In genomic region chr14:100203962-100204834, GRCh38 we compare ENCODE assay signal across 1 cellular context.
TF ChIP-seq lines count a peak whose summit lies in the region.

No MANE protein-coding gene starts in this region.

TF ChIP-seq in HepG2, 621 proteins besides CTCF, POLR2A, EP300 and RAD21 (continued from another document and continues in another):
- TF ChIP-seq, protein P1, sequence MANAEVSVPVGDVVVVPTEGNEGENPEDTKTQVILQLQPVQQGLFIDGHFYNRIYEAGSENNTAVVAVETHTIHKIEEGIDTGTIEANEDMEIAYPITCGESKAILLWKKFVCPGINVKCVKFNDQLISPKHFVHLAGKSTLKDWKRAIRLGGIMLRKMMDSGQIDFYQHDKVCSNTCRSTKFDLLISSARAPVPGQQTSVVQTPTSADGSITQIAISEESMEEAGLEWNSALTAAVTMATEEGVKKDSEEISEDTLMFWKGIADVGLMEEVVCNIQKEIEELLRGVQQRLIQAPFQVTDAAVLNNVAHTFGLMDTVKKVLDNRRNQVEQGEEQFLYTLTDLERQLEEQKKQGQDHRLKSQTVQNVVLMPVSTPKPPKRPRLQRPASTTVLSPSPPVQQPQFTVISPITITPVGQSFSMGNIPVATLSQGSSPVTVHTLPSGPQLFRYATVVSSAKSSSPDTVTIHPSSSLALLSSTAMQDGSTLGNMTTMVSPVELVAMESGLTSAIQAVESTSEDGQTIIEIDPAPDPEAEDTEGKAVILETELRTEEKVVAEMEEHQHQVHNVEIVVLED (CRISPR knock-in tag; IDR thresholded peaks at IDR 0.05; ENCODE audit: borderline replicate concordance) = peak; percentile 59; the same call in 1 of the 2 replicates
- TF ChIP-seq ZNF10 (CRISPR knock-in tag; IDR thresholded peaks at IDR 0.05; ENCODE audit: borderline replicate concordance, low read depth) = no peak
- TF ChIP-seq, protein P2, sequence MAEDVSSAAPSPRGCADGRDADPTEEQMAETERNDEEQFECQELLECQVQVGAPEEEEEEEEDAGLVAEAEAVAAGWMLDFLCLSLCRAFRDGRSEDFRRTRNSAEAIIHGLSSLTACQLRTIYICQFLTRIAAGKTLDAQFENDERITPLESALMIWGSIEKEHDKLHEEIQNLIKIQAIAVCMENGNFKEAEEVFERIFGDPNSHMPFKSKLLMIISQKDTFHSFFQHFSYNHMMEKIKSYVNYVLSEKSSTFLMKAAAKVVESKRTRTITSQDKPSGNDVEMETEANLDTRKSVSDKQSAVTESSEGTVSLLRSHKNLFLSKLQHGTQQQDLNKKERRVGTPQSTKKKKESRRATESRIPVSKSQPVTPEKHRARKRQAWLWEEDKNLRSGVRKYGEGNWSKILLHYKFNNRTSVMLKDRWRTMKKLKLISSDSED (CRISPR knock-in tag; IDR thresholded peaks at IDR 0.05) = no peak
- TF ChIP-seq, protein P3, sequence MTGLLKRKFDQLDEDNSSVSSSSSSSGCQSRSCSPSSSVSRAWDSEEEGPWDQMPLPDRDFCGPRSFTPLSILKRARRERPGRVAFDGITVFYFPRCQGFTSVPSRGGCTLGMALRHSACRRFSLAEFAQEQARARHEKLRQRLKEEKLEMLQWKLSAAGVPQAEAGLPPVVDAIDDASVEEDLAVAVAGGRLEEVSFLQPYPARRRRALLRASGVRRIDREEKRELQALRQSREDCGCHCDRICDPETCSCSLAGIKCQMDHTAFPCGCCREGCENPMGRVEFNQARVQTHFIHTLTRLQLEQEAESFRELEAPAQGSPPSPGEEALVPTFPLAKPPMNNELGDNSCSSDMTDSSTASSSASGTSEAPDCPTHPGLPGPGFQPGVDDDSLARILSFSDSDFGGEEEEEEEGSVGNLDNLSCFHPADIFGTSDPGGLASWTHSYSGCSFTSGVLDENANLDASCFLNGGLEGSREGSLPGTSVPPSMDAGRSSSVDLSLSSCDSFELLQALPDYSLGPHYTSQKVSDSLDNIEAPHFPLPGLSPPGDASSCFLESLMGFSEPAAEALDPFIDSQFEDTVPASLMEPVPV (CRISPR knock-in tag; IDR thresholded peaks at IDR 0.05) = no peak
- no peak for TF ChIP-seq ZNF598 (CRISPR knock-in tag; IDR thresholded peaks at IDR 0.05; ENCODE audit: borderline replicate concordance)
- TF ChIP-seq ZNF646 (CRISPR knock-in tag; IDR thresholded peaks at IDR 0.05) = no peak
- peak; percentile 90 for TF ChIP-seq RARA (CRISPR knock-in tag; IDR thresholded peaks at IDR 0.05)
- TF ChIP-seq DDIT3 (CRISPR knock-in tag; IDR thresholded peaks at IDR 0.05) = no peak
- peak; percentile 78 for TF ChIP-seq NFYC (CRISPR knock-in tag; IDR thresholded peaks at IDR 0.05)
- TF ChIP-seq, protein P4, sequence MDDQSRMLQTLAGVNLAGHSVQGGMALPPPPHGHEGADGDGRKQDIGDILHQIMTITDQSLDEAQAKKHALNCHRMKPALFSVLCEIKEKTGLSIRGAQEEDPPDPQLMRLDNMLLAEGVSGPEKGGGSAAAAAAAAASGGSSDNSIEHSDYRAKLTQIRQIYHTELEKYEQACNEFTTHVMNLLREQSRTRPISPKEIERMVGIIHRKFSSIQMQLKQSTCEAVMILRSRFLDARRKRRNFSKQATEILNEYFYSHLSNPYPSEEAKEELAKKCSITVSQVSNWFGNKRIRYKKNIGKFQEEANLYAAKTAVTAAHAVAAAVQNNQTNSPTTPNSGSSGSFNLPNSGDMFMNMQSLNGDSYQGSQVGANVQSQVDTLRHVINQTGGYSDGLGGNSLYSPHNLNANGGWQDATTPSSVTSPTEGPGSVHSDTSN (CRISPR knock-in tag; IDR thresholded peaks at IDR 0.05; ENCODE audit: borderline replicate concordance) = no peak
- no peak for TF ChIP-seq KLF12 (CRISPR knock-in tag; IDR thresholded peaks at IDR 0.05; ENCODE audit: borderline replicate concordance)
- TF ChIP-seq, protein P5, sequence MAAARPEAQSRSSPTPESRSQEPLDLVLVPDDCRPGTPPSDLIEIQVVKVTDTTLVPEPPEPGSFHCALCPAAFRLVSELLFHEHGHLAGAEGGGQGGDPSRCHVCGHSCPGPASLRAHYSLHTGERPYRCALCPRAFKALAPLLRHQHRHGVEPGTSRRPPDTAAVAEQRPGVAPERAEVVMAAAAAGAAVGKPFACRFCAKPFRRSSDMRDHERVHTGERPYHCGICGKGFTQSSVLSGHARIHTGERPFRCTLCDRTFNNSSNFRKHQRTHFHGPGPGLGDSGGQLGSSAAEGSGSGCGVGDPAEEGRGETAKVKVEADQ (CRISPR knock-in tag; IDR thresholded peaks at IDR 0.05; ENCODE audit: borderline replicate concordance) = no peak
- TF ChIP-seq ZNF569 (CRISPR knock-in tag; IDR thresholded peaks at IDR 0.05; ENCODE audit: borderline replicate concordance) = no peak
- TF ChIP-seq, protein P6, sequence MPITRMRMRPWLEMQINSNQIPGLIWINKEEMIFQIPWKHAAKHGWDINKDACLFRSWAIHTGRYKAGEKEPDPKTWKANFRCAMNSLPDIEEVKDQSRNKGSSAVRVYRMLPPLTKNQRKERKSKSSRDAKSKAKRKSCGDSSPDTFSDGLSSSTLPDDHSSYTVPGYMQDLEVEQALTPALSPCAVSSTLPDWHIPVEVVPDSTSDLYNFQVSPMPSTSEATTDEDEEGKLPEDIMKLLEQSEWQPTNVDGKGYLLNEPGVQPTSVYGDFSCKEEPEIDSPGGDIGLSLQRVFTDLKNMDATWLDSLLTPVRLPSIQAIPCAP (CRISPR knock-in tag; IDR thresholded peaks at IDR 0.05; ENCODE audit: low read depth) = no peak
- TF ChIP-seq SPEN (CRISPR knock-in tag; IDR thresholded peaks at IDR 0.05; ENCODE audit: low read depth) = no peak
- TF ChIP-seq KDM3A (CRISPR knock-in tag; IDR thresholded peaks at IDR 0.05; ENCODE audit: low read depth) = no peak
- peak; percentile 76 for TF ChIP-seq TBX2 (CRISPR knock-in tag; IDR thresholded peaks at IDR 0.05; ENCODE audit: borderline replicate concordance)
- TF ChIP-seq ISX (CRISPR knock-in tag; conservative IDR thresholded peaks at IDR 0.05) = no peak
- TF ChIP-seq SIX1 (CRISPR knock-in tag; IDR thresholded peaks at IDR 0.05; ENCODE audit: borderline replicate concordance) = peak; percentile 42; the same call in 1 of the 2 replicates
- TF ChIP-seq ZNF263 (CRISPR knock-in tag; IDR thresholded peaks at IDR 0.05) = no peak
- TF ChIP-seq, protein P7, sequence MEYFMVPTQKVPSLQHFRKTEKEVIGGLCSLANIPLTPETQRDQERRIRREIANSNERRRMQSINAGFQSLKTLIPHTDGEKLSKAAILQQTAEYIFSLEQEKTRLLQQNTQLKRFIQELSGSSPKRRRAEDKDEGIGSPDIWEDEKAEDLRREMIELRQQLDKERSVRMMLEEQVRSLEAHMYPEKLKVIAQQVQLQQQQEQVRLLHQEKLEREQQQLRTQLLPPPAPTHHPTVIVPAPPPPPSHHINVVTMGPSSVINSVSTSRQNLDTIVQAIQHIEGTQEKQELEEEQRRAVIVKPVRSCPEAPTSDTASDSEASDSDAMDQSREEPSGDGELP (IDR thresholded peaks at IDR 0.05; ENCODE audit: borderline replicate concordance, low read depth) = peak; percentile 64; the same call in 1 of the 2 replicates
- no peak for TF ChIP-seq STAT6 (CRISPR knock-in tag; IDR thresholded peaks at IDR 0.05; ENCODE audit: borderline replicate concordance)
- TF ChIP-seq ZNF180 (CRISPR knock-in tag; IDR thresholded peaks at IDR 0.05; ENCODE audit: borderline replicate concordance, low read depth) = no peak
- TF ChIP-seq FOSL1 (CRISPR knock-in tag; IDR thresholded peaks at IDR 0.05; ENCODE audit: borderline replicate concordance) = no peak
- peak; percentile 35; the same call in 1 of the 2 replicates for TF ChIP-seq ETV5 (CRISPR knock-in tag; IDR thresholded peaks at IDR 0.05; ENCODE audit: borderline replicate concordance)
- peak; percentile 63; the same call in 1 of the 2 replicates for TF ChIP-seq ZSCAN9 (CRISPR knock-in tag; IDR thresholded peaks at IDR 0.05; ENCODE audit: borderline replicate concordance)
- peak; percentile 65; the same call in 1 of the 2 replicates for TF ChIP-seq ZKSCAN8 (CRISPR knock-in tag; IDR thresholded peaks at IDR 0.05; ENCODE audit: borderline replicate concordance)
- no peak for TF ChIP-seq ZNF343 (CRISPR knock-in tag; IDR thresholded peaks at IDR 0.05)
- no peak for TF ChIP-seq ZNF704 (CRISPR knock-in tag; IDR thresholded peaks at IDR 0.05; ENCODE audit: borderline replicate concordance)
- no peak for TF ChIP-seq TBP (CRISPR knock-in tag; IDR thresholded peaks at IDR 0.05)
- peak; percentile 97 for TF ChIP-seq TEAD3 (CRISPR knock-in tag; optimal IDR thresholded peaks at IDR 0.05; ENCODE audit: borderline replicate concordance)
- TF ChIP-seq, protein P8, sequence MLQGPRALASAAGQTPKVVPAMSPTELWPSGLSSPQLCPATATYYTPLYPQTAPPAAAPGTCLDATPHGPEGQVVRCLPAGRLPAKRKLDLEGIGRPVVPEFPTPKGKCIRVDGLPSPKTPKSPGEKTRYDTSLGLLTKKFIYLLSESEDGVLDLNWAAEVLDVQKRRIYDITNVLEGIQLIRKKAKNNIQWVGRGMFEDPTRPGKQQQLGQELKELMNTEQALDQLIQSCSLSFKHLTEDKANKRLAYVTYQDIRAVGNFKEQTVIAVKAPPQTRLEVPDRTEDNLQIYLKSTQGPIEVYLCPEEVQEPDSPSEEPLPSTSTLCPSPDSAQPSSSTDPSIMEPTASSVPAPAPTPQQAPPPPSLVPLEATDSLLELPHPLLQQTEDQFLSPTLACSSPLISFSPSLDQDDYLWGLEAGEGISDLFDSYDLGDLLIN (CRISPR knock-in tag; IDR thresholded peaks at IDR 0.05; ENCODE audit: borderline replicate concordance) = no peak
- TF ChIP-seq RAD51 (IDR thresholded peaks at IDR 0.05; ENCODE audit: borderline replicate concordance) = no peak
- no peak for TF ChIP-seq NR3C1 (CRISPR knock-in tag; IDR thresholded peaks at IDR 0.05)
- no peak for TF ChIP-seq ZSCAN31 (CRISPR knock-in tag; IDR thresholded peaks at IDR 0.05; ENCODE audit: low read depth)
- TF ChIP-seq XBP1 (CRISPR knock-in tag; IDR thresholded peaks at IDR 0.05) = no peak
- TF ChIP-seq ZFP36 (IDR thresholded peaks at IDR 0.05; ENCODE audit: borderline replicate concordance, low read depth, low read length, partially characterized antibody) = no peak
